15 cellular contexts compared by ENCODE assay signal in the genomic region with DNA sequence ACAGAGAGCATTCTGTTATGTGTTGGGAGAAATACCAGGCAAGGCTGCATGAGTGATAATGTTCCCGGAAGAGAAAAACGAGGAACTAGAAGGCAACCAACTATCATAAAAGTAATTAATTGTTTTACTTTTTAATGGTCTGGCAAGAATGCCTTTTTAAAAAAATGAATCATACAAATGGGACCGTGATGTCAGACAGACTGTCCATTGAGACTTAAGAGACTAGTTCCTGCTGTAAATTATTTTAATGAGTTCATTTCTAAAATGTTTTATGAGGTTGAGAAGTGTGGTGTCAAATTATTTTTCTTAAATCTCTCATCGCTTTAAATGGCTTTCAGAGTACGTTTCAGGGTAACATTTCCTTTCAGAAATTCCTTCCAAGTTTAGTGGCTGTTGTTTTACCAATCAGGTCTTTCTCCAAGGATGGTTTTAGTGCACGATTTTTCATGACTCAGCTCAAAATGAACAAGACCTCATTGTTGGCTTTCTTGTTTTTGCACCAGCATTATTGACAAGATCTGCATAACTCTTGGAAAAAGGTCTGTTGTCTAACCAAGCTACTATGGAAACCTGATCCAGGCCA.
DNase-seq lines count a peak whose midpoint lies in the region; ATAC-seq and TF ChIP-seq lines count a peak whose summit lies in the region.
"Had no signal": no experiment of that assay in that cellular context is flagged by ENCODE, and none has a peak within 500 bp of the region (broad histone marks: within the 10 kb centered on the region; RNA-seq: fewer than 3 reads in every experiment).

No MANE protein-coding gene starts in this region.

- H3K4me1 ChIP-seq in GM23338 (ENCODE audit: insufficient read depth) (peaks cover 15% of the 10 kb centered on the region; the same call in 1 of the 2 replicates), body of pancreas (peaks cover 3% of the 10 kb centered on the region), smooth muscle cell (ENCODE audit: low read depth) (peaks cover 38% of the 10 kb centered on the region), heart right ventricle (peaks cover 0 to 60% (median 43%) of the 10 kb centered on the region in 9 donors)

- peaks cover 13% of the 10 kb centered on the region for H3K4me1 Mint-ChIP-seq in GM23338
- H3K4me1 Mint-ChIP-seq: activated CD8-positive, alpha-beta memory T cell treated with anti-CD3 and anti-CD28 coated beads, Interleukin-2, amount 10 ng/mL, durations not matched to agents 7 days and 5 days; CD8-positive, alpha-beta memory T cell had no signal

- DNase-seq in GM23338 (ENCODE audit: low spot score) (no peak), body of pancreas (no peak), smooth muscle cell (lab: John Stamatoyannopoulos, UW; ENCODE audit: unreplicated experiment) (no peak), SIG-M5 treated with dmso at 0.1 percent for 504 hours (lab: John Stamatoyannopoulos, UW; ENCODE audit: unreplicated experiment) (no peak), heart right ventricle (no peak), NCI-H146 (lab: John Stamatoyannopoulos, UW) (no peak), NCI-H2227 (lab: John Stamatoyannopoulos, UW; ENCODE audit: unreplicated experiment) (no peak)
- DNase-seq: activated CD8-positive, alpha-beta memory T cell treated with anti-CD3 and anti-CD28 coated beads, Interleukin-2, amount 10 ng/mL, durations not matched to agents 7 days and 5 days; CD8-positive, alpha-beta memory T cell; effector memory CD8-positive, alpha-beta T cell; NCI-H2107; stimulated activated CD4-positive, alpha-beta T cell treated with anti-CD3 and anti-CD28 coated beads, Interleukin-12 subunit alpha, Interleukin-12 subunit beta, amount 100 ng/mL, for 4 hours; stimulated activated CD8-positive, alpha-beta memory T cell treated with anti-CD3 and anti-CD28 coated beads, Interleukin-4, amount 100 ng/mL, for 48 hours had no signal

- TF ChIP-seq CTCF in GM23338 (conservative IDR thresholded peaks at IDR 0.05; ENCODE audit: low read depth in 2 of 2) (no peak), body of pancreas (IDR thresholded peaks at IDR 0.05) (no peak), smooth muscle cell (IDR thresholded peaks at IDR 0.05; ENCODE audit: borderline replicate concordance, insufficient read depth, poor library complexity, severe bottlenecking) (no peak), heart right ventricle (IDR thresholded peaks at IDR 0.05) (no peak)

- H3K4me3 Mint-ChIP-seq in GM23338: no peak overlapping the region
- H3K4me3 Mint-ChIP-seq: activated CD8-positive, alpha-beta memory T cell treated with anti-CD3 and anti-CD28 coated beads, Interleukin-2, amount 10 ng/mL, durations not matched to agents 7 days and 5 days; CD8-positive, alpha-beta memory T cell; effector memory CD8-positive, alpha-beta T cell had no signal

- no peaks in the 10 kb centered on the region for H3K36me3 Mint-ChIP-seq in GM23338 (ENCODE audit: low read depth)
- H3K36me3 Mint-ChIP-seq: activated CD8-positive, alpha-beta memory T cell treated with anti-CD3 and anti-CD28 coated beads, Interleukin-2, amount 10 ng/mL, durations not matched to agents 7 days and 5 days; CD8-positive, alpha-beta memory T cell had no signal

- no peaks in the 10 kb centered on the region for H3F3A ChIP-seq in GM23338 (replicated peaks; ENCODE audit: low read depth)
- peaks cover 48% of the 10 kb centered on the region for H3F3A ChIP-seq in smooth muscle cell (ENCODE audit: low read depth)

- H3K4me2 ChIP-seq in GM23338: no peak overlapping the region
- peak overlapping the region; percentile 76 for H3K4me2 ChIP-seq in smooth muscle cell

- H3K79me2 ChIP-seq in GM23338 (replicated peaks; ENCODE audit: insufficient read depth) (no peaks in the 10 kb centered on the region), smooth muscle cell (ENCODE audit: low read depth) (no peaks in the 10 kb centered on the region)

- H3K27ac ChIP-seq in GM23338 (ENCODE audit: low read depth): no peak overlapping the region
- peak overlapping the region in 3 of 4 donors; percentile 12 to 55 (median 21) for H3K27ac ChIP-seq in body of pancreas
- H3K27ac ChIP-seq in layer of hippocampus (ENCODE audit: low read depth, low read length): peak overlapping the region; percentile 36
- H3K27ac ChIP-seq in smooth muscle cell (ENCODE audit: low read depth): peak overlapping the region; percentile 98
- H3K27ac ChIP-seq in heart right ventricle: peak overlapping the region in 3 of 10 donors; percentile 37 to 70 (median 50)

- H4K20me1 ChIP-seq in GM23338 (replicated peaks; ENCODE audit: insufficient read depth) (no peaks in the 10 kb centered on the region), smooth muscle cell (ENCODE audit: low read depth) (no peaks in the 10 kb centered on the region)

- H3K9me3 Mint-ChIP-seq in GM23338: no peaks in the 10 kb centered on the region
- H3K9me3 Mint-ChIP-seq: effector memory CD8-positive, alpha-beta T cell had no signal

- H3K4me3 ChIP-seq in GM23338 (no peak overlapping the region), body of pancreas (no peak overlapping the region), smooth muscle cell (peak overlapping the region; percentile 8), heart right ventricle (no peak overlapping the region)

- H3K27me3 ChIP-seq in GM23338 (ENCODE audit: insufficient read depth) (no peaks in the 10 kb centered on the region), body of pancreas (no peaks in the 10 kb centered on the region), layer of hippocampus (ENCODE audit: control insufficient read depth, insufficient read depth, low read length) (no peaks in the 10 kb centered on the region), smooth muscle cell (ENCODE audit: low read depth) (no peaks in the 10 kb centered on the region), heart right ventricle (no peaks in the 10 kb centered on the region)

- peaks cover 4% of the 10 kb centered on the region for H3K27me3 Mint-ChIP-seq in GM23338 (ENCODE audit: insufficient read depth, low read depth, poor library complexity)

- H2AFZ ChIP-seq in GM23338 (peak overlapping the region; percentile 64), smooth muscle cell (ENCODE audit: low read depth) (no peak overlapping the region)

- ATAC-seq in GM23338: no peak
- ATAC-seq in body of pancreas: peak; percentile 54
- ATAC-seq in heart right ventricle: no peak
- ATAC-seq: activated CD8-positive, alpha-beta memory T cell treated with anti-CD3 and anti-CD28 coated beads, Interleukin-2, amount 10 ng/mL, durations not matched to agents 7 days and 5 days; effector memory CD8-positive, alpha-beta T cell; Panc1 had no signal

- no peaks in the 10 kb centered on the region for H3K9me3 ChIP-seq in body of pancreas
- H3K9me3 ChIP-seq in smooth muscle cell (replicated peaks; ENCODE audit: low read depth): no peaks in the 10 kb centered on the region
- H3K9me3 ChIP-seq in heart right ventricle: peaks cover 0 to 10% (median 5%) of the 10 kb centered on the region in 11 donors

- intact Hi-C loops in body of pancreas (cut with DNase I): no loop called here
- intact Hi-C loops in heart right ventricle (cut with DNase I): loop anchor here in 1 of 10 donors (10.0 kb wide), 1 partner anchor 84 kb away; a partner anchor contains a TSS

- no peak for TF ChIP-seq POLR2A in body of pancreas (IDR thresholded peaks at IDR 0.05)

- no peaks in the 10 kb centered on the region for H3K36me3 ChIP-seq in GM23338 (ENCODE audit: insufficient read depth)
- no peaks in the 10 kb centered on the region for H3K36me3 ChIP-seq in body of pancreas (replicated peaks in 1 of 2; ENCODE audit: insufficient read depth in 1 of 2, low read depth in 2 of 2)
- H3K36me3 ChIP-seq in smooth muscle cell (ENCODE audit: low read depth): no peaks in the 10 kb centered on the region
- no peaks in the 10 kb centered on the region for H3K36me3 ChIP-seq in heart right ventricle

- H3K9me2 ChIP-seq in GM23338 (ENCODE audit: insufficient read depth): no peaks in the 10 kb centered on the region

- no peak overlapping the region for H3K27ac Mint-ChIP-seq in GM23338
- H3K27ac Mint-ChIP-seq: activated CD8-positive, alpha-beta memory T cell treated with anti-CD3 and anti-CD28 coated beads, Interleukin-2, amount 10 ng/mL, durations not matched to agents 7 days and 5 days; CD8-positive, alpha-beta memory T cell; effector memory CD8-positive, alpha-beta T cell had no signal

- 12 to 23% methylated on average over 6 of the region's 6 CpGs for WGBS in body of pancreas, 2 donors
- WGBS in smooth muscle cell (ENCODE audit: low lambda C conversion rate): 8% methylated on average over 6 of the region's 6 CpGs
- WGBS in heart right ventricle, 2 donors: 57 to 63% methylated on average over 6 of the region's 6 CpGs

- H3K9ac ChIP-seq in smooth muscle cell (ENCODE audit: low read depth): peak overlapping the region; percentile 83

TF ChIP-seq in GM23338, 12 proteins besides CTCF, POLR2A, EP300 and RAD21 (continues in another document):
- TF ChIP-seq, protein P1, sequence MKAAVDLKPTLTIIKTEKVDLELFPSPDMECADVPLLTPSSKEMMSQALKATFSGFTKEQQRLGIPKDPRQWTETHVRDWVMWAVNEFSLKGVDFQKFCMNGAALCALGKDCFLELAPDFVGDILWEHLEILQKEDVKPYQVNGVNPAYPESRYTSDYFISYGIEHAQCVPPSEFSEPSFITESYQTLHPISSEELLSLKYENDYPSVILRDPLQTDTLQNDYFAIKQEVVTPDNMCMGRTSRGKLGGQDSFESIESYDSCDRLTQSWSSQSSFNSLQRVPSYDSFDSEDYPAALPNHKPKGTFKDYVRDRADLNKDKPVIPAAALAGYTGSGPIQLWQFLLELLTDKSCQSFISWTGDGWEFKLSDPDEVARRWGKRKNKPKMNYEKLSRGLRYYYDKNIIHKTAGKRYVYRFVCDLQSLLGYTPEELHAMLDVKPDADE (IDR thresholded peaks at IDR 0.05): no peak
